Comparison of ENCODE assay signal across 26 cellular contexts in genomic region chr12:127118251-127118650, GRCh38.
"Had no signal": no experiment of that assay in that cellular context is flagged by ENCODE, and none has a peak within 500 bp of the region (broad histone marks: within the 10 kb centered on the region; RNA-seq: fewer than 3 reads in every experiment).

No MANE protein-coding gene starts in this region.

- H3K9me3 ChIP-seq: colonic mucosa, esophagus muscularis mucosa, esophagus squamous epithelium, gastrocnemius medialis, gastroesophageal sphincter, heart left ventricle, heart right ventricle had no signal

- H3K27ac ChIP-seq: colonic mucosa, coronary artery, dorsolateral prefrontal cortex, epithelial cell of prostate, esophagus muscularis mucosa, esophagus squamous epithelium, foreskin keratinocyte, gastrocnemius medialis, gastroesophageal sphincter, heart left ventricle, heart right ventricle, hepatocyte had no signal

- H3K4me3 ChIP-seq: colonic mucosa, coronary artery, dorsolateral prefrontal cortex, esophagus muscularis mucosa, esophagus squamous epithelium, gastrocnemius medialis, gastroesophageal sphincter, heart left ventricle, heart right ventricle, hepatocyte had no signal

- H3K4me2 ChIP-seq: hepatocyte had no signal

- H3K27ac Mint-ChIP-seq: dendritic cell treated with granulocyte-macrophage colony-stimulating factor and Interleukin-4, amounts not matched to agents 40 ng/mL and 50 ng/mL, for 4 days; effector memory CD8-positive, alpha-beta T cell; endodermal cell had no signal

- H3K4me3 Mint-ChIP-seq: dendritic cell treated with granulocyte-macrophage colony-stimulating factor and Interleukin-4, amounts not matched to agents 40 ng/mL and 50 ng/mL, for 4 days; effector memory CD8-positive, alpha-beta T cell; endodermal cell had no signal

- ATAC-seq: effector memory CD8-positive, alpha-beta T cell; esophagus mucosa; foreskin keratinocyte; gastrocnemius medialis; gastroesophageal sphincter; heart left ventricle; heart right ventricle had no signal

- H3K9me3 Mint-ChIP-seq: dendritic cell treated with granulocyte-macrophage colony-stimulating factor and Interleukin-4, amounts not matched to agents 40 ng/mL and 50 ng/mL, for 4 days; effector memory CD8-positive, alpha-beta T cell; endodermal cell had no signal

- H2AFZ ChIP-seq: hepatocyte had no signal

- DNase-seq: colonic mucosa; cortex of kidney; dermis blood vessel endothelial cell; dorsolateral prefrontal cortex; effector CD4-positive, alpha-beta T cell; effector CD8-positive, alpha-beta T cell; effector memory CD4-positive, alpha-beta T cell; effector memory CD8-positive, alpha-beta T cell; endodermal cell; erythroblast; esophagus squamous epithelium; foreskin keratinocyte; foreskin melanocyte; gastrocnemius medialis; glutamatergic neuron; head of caudate nucleus; heart left ventricle; heart right ventricle; hippocampal formation had no signal

- H3K36me3 ChIP-seq: colonic mucosa, esophagus muscularis mucosa, esophagus squamous epithelium, gastrocnemius medialis, gastroesophageal sphincter, heart left ventricle, heart right ventricle had no signal

- H3K79me2 ChIP-seq: hepatocyte had no signal

- H3K27me3 ChIP-seq: colonic mucosa, dorsolateral prefrontal cortex, esophagus muscularis mucosa, foreskin keratinocyte, gastrocnemius medialis, heart left ventricle, hepatocyte had no signal

- H3K4me1 ChIP-seq: colonic mucosa, esophagus squamous epithelium, foreskin keratinocyte, gastrocnemius medialis, gastroesophageal sphincter had no signal
